ENCODE assay signal across 20 cellular contexts in genomic region chr13:27975579-27976361, GRCh38. TPM values are rescaled to one million over a fixed set of nuclear protein-coding genes. Genes with fewer than 3 reads are reported as not detected.
DNase-seq lines count a peak whose midpoint lies in the region; TF ChIP-seq lines count a peak whose summit lies in the region.
"Had no signal": no experiment of that assay in that cellular context is flagged by ENCODE, and none has a peak within 500 bp of the region (broad histone marks: within the 10 kb centered on the region; RNA-seq: fewer than 3 reads in every experiment).

No MANE protein-coding gene starts in this region.

- H3K36me3 Mint-ChIP-seq in CD8-positive, alpha-beta memory T cell, result no peaks in the 10 kb centered on the region
- H3K36me3 Mint-ChIP-seq: activated naive CD8-positive, alpha-beta T cell; immature natural killer cell; natural killer cell treated with Interleukin-12 subunit alpha and Interleukin-12 subunit beta and Interleukin-15 and Interleukin-18, amount 100 ng/mL, for 72 hours; T-cell had no signal

- H3K79me2 ChIP-seq in hepatocyte, result peaks cover 11% of the 10 kb centered on the region

- CTCF ChIA-PET in CD8-positive, alpha-beta memory T cell (lab: Charles Lee), result interaction anchor here (1.1 kb wide), 1 partner anchor 149 kb away, joined by 3 read pairs; no protein-coding TSS in a partner anchor

- H3K4me1 ChIP-seq in hepatocyte (ENCODE audit: insufficient read depth) (no peaks in the 10 kb centered on the region), neuronal stem cell (ENCODE audit: control insufficient read depth in 2 of 2, insufficient read depth in 1 of 2, low read depth in 1 of 2, low read length in 2 of 2) (peaks cover 6 to 22% of the 10 kb centered on the region in 2 donors)
- H3K4me1 ChIP-seq in CD8-positive, alpha-beta memory T cell (ENCODE audit: insufficient read depth, low read length), result peaks cover 4% of the 10 kb centered on the region

- H3K4me2 ChIP-seq in hepatocyte (peak overlapping the region; percentile 75), neuronal stem cell (ENCODE audit: insufficient read depth, low read length, poor library complexity, severe bottlenecking) (peak overlapping the region; percentile 14)

- H4K91ac ChIP-seq in neuronal stem cell (ENCODE audit: low read depth, low read length, poor library complexity), result no peak overlapping the region

- H3K27me3 Mint-ChIP-seq in CD8-positive, alpha-beta memory T cell, result peaks cover 67 to 83% of the 10 kb centered on the region in 2 donors

- TF ChIP-seq CTCF in GM13976 (IDR thresholded peaks at IDR 0.05; ENCODE audit: borderline replicate concordance, control extremely low read depth, extremely low read depth, insufficient read depth, missing control alignments), result no peak
- TF ChIP-seq CTCF in hepatocyte (IDR thresholded peaks at IDR 0.05; ENCODE audit: poor library complexity), result no peak

- no peak overlapping the region for H4K8ac ChIP-seq in neuronal stem cell (ENCODE audit: low read depth, low read length)

- H3K36me3 ChIP-seq in hepatocyte (replicated peaks; ENCODE audit: insufficient read depth, low read depth) (no peaks in the 10 kb centered on the region), neuronal stem cell (replicated peaks in 1 of 2; ENCODE audit: control insufficient read depth in 2 of 2, insufficient read depth in 2 of 2, low read length in 2 of 2) (no peaks in the 10 kb centered on the region)
- no peaks in the 10 kb centered on the region for H3K36me3 ChIP-seq in CD8-positive, alpha-beta memory T cell (ENCODE audit: insufficient read depth, low read length)
- H3K36me3 ChIP-seq: thoracic aorta had no signal

- no peak overlapping the region for H3K27ac Mint-ChIP-seq in CD8-positive, alpha-beta memory T cell
- H3K27ac Mint-ChIP-seq: activated naive CD8-positive, alpha-beta T cell; immature natural killer cell; natural killer cell treated with Interleukin-12 subunit alpha and Interleukin-12 subunit beta and Interleukin-15 and Interleukin-18, amount 100 ng/mL, for 72 hours; T-cell had no signal

- H3K9ac ChIP-seq in neuronal stem cell (ENCODE audit: low read depth, low read length, poor library complexity), result no peak overlapping the region

- H4K20me1 ChIP-seq in hepatocyte (ENCODE audit: insufficient read depth, poor library complexity, severe bottlenecking), result no peaks in the 10 kb centered on the region

- H2AFZ ChIP-seq in hepatocyte (peak overlapping the region; percentile 16), neuronal stem cell (ENCODE audit: low read length) (peak overlapping the region; percentile 15)

- in situ Hi-C loops in GM13976 (cut with MboI; ENCODE audit: low sequenced_read_pairs, unreplicated experiment), result loop anchor here (10.0 kb wide), 1 partner anchor 601 kb away; no protein-coding TSS in a partner anchor

- H3K4me3 ChIP-seq in hepatocyte, result no peak overlapping the region
- H3K4me3 ChIP-seq in neuronal stem cell (ENCODE audit: low read length in 2 of 2), result no peak overlapping the region
- no peak overlapping the region for H3K4me3 ChIP-seq in CD8-positive, alpha-beta memory T cell (ENCODE audit: low read length)
- H3K4me3 ChIP-seq: lung, thoracic aorta had no signal

- peak overlapping the region; percentile 92 for H2BK15ac ChIP-seq in neuronal stem cell (ENCODE audit: low read length)

- H2BK12ac ChIP-seq in neuronal stem cell (ENCODE audit: low read length), result peak overlapping the region; percentile 67

- POLR2A ChIA-PET in CD8-positive, alpha-beta memory T cell (lab: Charles Lee), result no interaction called here

- H3K9me3 Mint-ChIP-seq in CD8-positive, alpha-beta memory T cell, result no peaks in the 10 kb centered on the region
- H3K9me3 Mint-ChIP-seq: natural killer cell treated with Interleukin-12 subunit alpha and Interleukin-12 subunit beta and Interleukin-15 and Interleukin-18, amount 100 ng/mL, for 72 hours; T-cell had no signal

- H3K9me2 ChIP-seq in hepatocyte (replicated peaks; ENCODE audit: insufficient read depth), result no peaks in the 10 kb centered on the region

- H2BK120ac ChIP-seq in neuronal stem cell (ENCODE audit: low read depth, low read length), result no peak overlapping the region

- WGBS in hepatocyte (ENCODE audit: low lambda C conversion rate, missing lambda C conversion rate), result 11% methylated on average over 46 of the region's 51 CpGs
- WGBS in neuronal stem cell (ENCODE audit: extremely low coverage in 2 of 2, insufficient read length in 2 of 2, insufficient replicate concordance in 1 of 2), 2 donors, result no CpG with 5 or more reads among the region's 51 CpGs

- H2AK5ac ChIP-seq in neuronal stem cell (ENCODE audit: low read depth, low read length), result no peak overlapping the region

- H3K4me3 Mint-ChIP-seq in CD8-positive, alpha-beta memory T cell, result no peak overlapping the region
- H3K4me3 Mint-ChIP-seq: activated naive CD8-positive, alpha-beta T cell; immature natural killer cell; natural killer cell treated with Interleukin-12 subunit alpha and Interleukin-12 subunit beta and Interleukin-15 and Interleukin-18, amount 100 ng/mL, for 72 hours; T-cell had no signal

- H3K9me3 ChIP-seq in hepatocyte (ENCODE audit: low read depth) (no peaks in the 10 kb centered on the region), neuronal stem cell (replicated peaks in 1 of 2; ENCODE audit: control insufficient read depth in 2 of 2, insufficient read depth in 1 of 2, low read depth in 1 of 2, low read length in 2 of 2) (peaks cover 0 to 3% of the 10 kb centered on the region in 2 donors)
- H3K9me3 ChIP-seq in CD8-positive, alpha-beta memory T cell (ENCODE audit: low read length), result no peaks in the 10 kb centered on the region
- H3K9me3 ChIP-seq: thoracic aorta had no signal

- H3K79me1 ChIP-seq in neuronal stem cell (ENCODE audit: low read depth, low read length), result peaks cover 1% of the 10 kb centered on the region

- H3K4ac ChIP-seq in neuronal stem cell (ENCODE audit: low read length), result no peak overlapping the region

- peak; percentile 8 for DNase-seq in AG20443 (ENCODE audit: low spot score)
- DNase-seq in GM13976 (ENCODE audit: low spot score), result peak; percentile 37
- DNase-seq in hepatocyte (ENCODE audit: low spot score), result no peak
- no peak for DNase-seq in neuronal stem cell (ENCODE audit: low spot score)
- DNase-seq in CD8-positive, alpha-beta memory T cell, result no peak
- DNase-seq in erythroblast (lab: John Stamatoyannopoulos, UW), result no peak
- DNase-seq in Kasumi-1 (lab: John Stamatoyannopoulos, UW), result no peak
- DNase-seq: activated CD4-positive, alpha-beta T cell treated with anti-CD3 and anti-CD28 coated beads, Interleukin-2, amount 50 U/mL, for 48 hours; immature natural killer cell; NCI-H1417; NCI-H2107; NCI-H526; Right ventricle myocardium superior; stimulated activated CD4-positive, alpha-beta T cell treated with anti-CD3 and anti-CD28 coated beads, Interleukin-12 subunit alpha, Interleukin-12 subunit beta, amount 100 ng/mL, for 4 hours; T-cell had no signal

- peaks cover 15 to 34% (median 19%) of the 10 kb centered on the region in 3 donors for H3K4me1 Mint-ChIP-seq in CD8-positive, alpha-beta memory T cell

- peak overlapping the region; percentile 84 for H3K18ac ChIP-seq in neuronal stem cell (ENCODE audit: low read length)

- no peak for TF ChIP-seq POLR2A in erythroblast (IDR thresholded peaks at IDR 0.05; ENCODE audit: low read length)

- H3K14ac ChIP-seq in neuronal stem cell (ENCODE audit: low read length), result no peak overlapping the region

- peak overlapping the region; percentile 45 for H2BK5ac ChIP-seq in neuronal stem cell (ENCODE audit: low read length)

- H3K27ac ChIP-seq in hepatocyte (peak overlapping the region; percentile 90), neuronal stem cell (replicated peaks; ENCODE audit: low read length) (no peak overlapping the region)
- H3K27ac ChIP-seq in CD8-positive, alpha-beta memory T cell (ENCODE audit: low read depth, low read length), result no peak overlapping the region
- H3K27ac ChIP-seq: thoracic aorta had no signal

- peaks cover 97% of the 10 kb centered on the region for H3K27me3 ChIP-seq in hepatocyte
- H3K27me3 ChIP-seq in neuronal stem cell (ENCODE audit: control insufficient read depth in 3 of 3, insufficient read depth in 3 of 3, low read depth in 1 of 3, low read length in 3 of 3), result peaks cover 53 to 99% (median 81%) of the 10 kb centered on the region in 3 experiments
- peaks cover 33% of the 10 kb centered on the region for H3K27me3 ChIP-seq in CD8-positive, alpha-beta memory T cell (ENCODE audit: insufficient read depth, low read length, poor library complexity, severe bottlenecking)

- peak overlapping the region; percentile 35 for H3K23ac ChIP-seq in neuronal stem cell (ENCODE audit: low read depth, low read length, poor library complexity)

RNA-seq across cellular contexts. Expression of gene CDX2, which starts 6.7 kb away (rescaled TPM):
- 34.6 and 40.0 TPM in 2 replicates for total RNA-seq in hepatocyte
- 52.4 and 60.6 TPM in 2 replicates for polyA plus RNA-seq in hepatocyte
- polyA plus RNA-seq in neuronal stem cell (2013, experiment 1 of 2), result 0.03 TPM
- polyA plus RNA-seq in neuronal stem cell (2013, experiment 2 of 2), result 0.03 TPM
- not detected for total RNA-seq in CD8-positive, alpha-beta memory T cell
- not detected for polyA plus RNA-seq in CD8-positive, alpha-beta memory T cell
- total RNA-seq: natural killer cell treated with Interleukin-12 subunit alpha and Interleukin-12 subunit beta and Interleukin-15 and Interleukin-18, amount 100 ng/mL, for 72 hours; pulmonary artery endothelial cell; Right ventricle myocardium superior; thoracic aorta had no signal
- polyA plus RNA-seq: immature natural killer cell, lung had no signal

RNA-seq across cellular contexts. Expression of gene URAD, which starts 12.7 kb away (rescaled TPM):
- 13.5 and 18.2 TPM in 2 replicates for total RNA-seq in hepatocyte
- polyA plus RNA-seq in hepatocyte, result 35.7 and 38.1 TPM in 2 replicates
- polyA plus RNA-seq in neuronal stem cell (2013, experiment 1 of 2), result not detected
- not detected for polyA plus RNA-seq in neuronal stem cell (2013, experiment 2 of 2)
- total RNA-seq in CD8-positive, alpha-beta memory T cell, result not detected
- not detected for polyA plus RNA-seq in CD8-positive, alpha-beta memory T cell
- total RNA-seq: lung; natural killer cell treated with Interleukin-12 subunit alpha and Interleukin-12 subunit beta and Interleukin-15 and Interleukin-18, amount 100 ng/mL, for 72 hours; pulmonary artery endothelial cell; Right ventricle myocardium superior; T-cell; thoracic aorta had no signal
- polyA plus RNA-seq: immature natural killer cell, lung had no signal

RNA-seq across cellular contexts. Expression of gene PDX1, which starts 56.0 kb away (rescaled TPM):
- total RNA-seq in hepatocyte, result 0.20 and 1.3 TPM in 2 replicates
- 0.95 and 1.8 TPM in 2 replicates for polyA plus RNA-seq in hepatocyte
- polyA plus RNA-seq in neuronal stem cell (2013, experiment 1 of 2), result not detected
- not detected for polyA plus RNA-seq in neuronal stem cell (2013, experiment 2 of 2)
- total RNA-seq in CD8-positive, alpha-beta memory T cell, result not detected
- polyA plus RNA-seq in CD8-positive, alpha-beta memory T cell, result not detected
- total RNA-seq: lung; natural killer cell treated with Interleukin-12 subunit alpha and Interleukin-12 subunit beta and Interleukin-15 and Interleukin-18, amount 100 ng/mL, for 72 hours; pulmonary artery endothelial cell; Right ventricle myocardium superior; T-cell had no signal
- polyA plus RNA-seq: immature natural killer cell, lung had no signal

Comparison
In these comparisons a context has a peak if more than half of its experiments do, and no peak if none do; other contexts are left out.
1. DNase-seq: peak in AG20443 (single experiment) and GM13976 (single experiment); none in hepatocyte (single experiment), neuronal stem cell (single experiment), CD8-positive, alpha-beta memory T cell (0 of 5), erythroblast (0 of 2) and Kasumi-1 (0 of 2).
2. RNA of gene CDX2, which starts 6.7 kb away (total RNA-seq): 34.6 to 40.0 TPM in hepatocyte; not detected in CD8-positive, alpha-beta memory T cell; every median in the first group is over 10 times any median in the second.
3. RNA of gene URAD, which starts 12.7 kb away (total RNA-seq): 13.5 to 18.2 TPM in hepatocyte; not detected in CD8-positive, alpha-beta memory T cell; every median in the first group is over 10 times any median in the second.